9 cellular contexts compared by ENCODE assay signal in genomic region chr2:11539317-11540147, GRCh38. TPM values are rescaled to one million over a fixed set of nuclear protein-coding genes. Genes with fewer than 3 reads are reported as not detected.
DNase-seq lines count a peak whose midpoint lies in the region; TF ChIP-seq lines count a peak whose summit lies in the region.
"Had no signal": no experiment of that assay in that cellular context is flagged by ENCODE, and none has a peak within 500 bp of the region (broad histone marks: within the 10 kb centered on the region; RNA-seq: fewer than 3 reads in every experiment).

No MANE protein-coding gene starts in this region.

- peaks cover 14% of the 10 kb centered on the region for H3K27me3 Mint-ChIP-seq in nephron progenitor cell (ENCODE audit: low read depth, poor library complexity)
- H3K27me3 Mint-ChIP-seq in activated CD4-positive, alpha-beta T cell treated with anti-CD3 and anti-CD28 coated beads, Interleukin-2, amount 10 ng/mL, durations not matched to agents 24 days and 14 days, result peaks cover 16% of the 10 kb centered on the region

- peaks cover 67% of the 10 kb centered on the region for H3K4me1 Mint-ChIP-seq in nephron progenitor cell
- no peaks in the 10 kb centered on the region for H3K4me1 Mint-ChIP-seq in activated CD4-positive, alpha-beta T cell treated with anti-CD3 and anti-CD28 coated beads, Interleukin-2, amount 10 ng/mL, durations not matched to agents 24 days and 14 days

- peak overlapping the region in 1 of 59 donors; percentile 21 for H3K4me3 ChIP-seq in dorsolateral prefrontal cortex

- TF ChIP-seq CTCF in dorsolateral prefrontal cortex (IDR thresholded peaks at IDR 0.05 in 54 of 56, conservative IDR thresholded peaks at IDR 0.05 in 2 of 56; ENCODE audit: low read depth in 1 of 56, partially characterized antibody in 56 of 56), result no peak
- no peak for TF ChIP-seq CTCF in nephron progenitor cell (IDR thresholded peaks at IDR 0.05)

- peak overlapping the region; percentile 7 for H3K4me3 Mint-ChIP-seq in nephron progenitor cell
- no peak overlapping the region for H3K4me3 Mint-ChIP-seq in activated CD4-positive, alpha-beta T cell treated with anti-CD3 and anti-CD28 coated beads, Interleukin-2, amount 10 ng/mL, durations not matched to agents 24 days and 14 days
- H3K4me3 Mint-ChIP-seq: T-helper 2 cell treated with Interferon-gamma antibody and Interleukin-4, amounts not matched to agents 5 μg/mL and 100 μg/mL, for 36 hours had no signal

- H3K27ac ChIP-seq in dorsolateral prefrontal cortex, result peak overlapping the region in 41 of 59 donors; percentile 2 to 76 (median 38)

- H3K36me3 Mint-ChIP-seq in nephron progenitor cell (ENCODE audit: low read depth), result no peaks in the 10 kb centered on the region
- no peaks in the 10 kb centered on the region for H3K36me3 Mint-ChIP-seq in activated CD4-positive, alpha-beta T cell treated with anti-CD3 and anti-CD28 coated beads, Interleukin-2, amount 10 ng/mL, durations not matched to agents 24 days and 14 days (ENCODE audit: low read depth)

- peak overlapping the region; percentile 68 for H3K27ac Mint-ChIP-seq in nephron progenitor cell
- no peak overlapping the region for H3K27ac Mint-ChIP-seq in activated CD4-positive, alpha-beta T cell treated with anti-CD3 and anti-CD28 coated beads, Interleukin-2, amount 10 ng/mL, durations not matched to agents 24 days and 14 days
- H3K27ac Mint-ChIP-seq: T-helper 2 cell treated with Interferon-gamma antibody and Interleukin-4, amounts not matched to agents 5 μg/mL and 100 μg/mL, for 36 hours had no signal

- H3K9me3 Mint-ChIP-seq in nephron progenitor cell, result no peaks in the 10 kb centered on the region
- H3K9me3 Mint-ChIP-seq in activated CD4-positive, alpha-beta T cell treated with anti-CD3 and anti-CD28 coated beads, Interleukin-2, amount 10 ng/mL, durations not matched to agents 24 days and 14 days, result no peaks in the 10 kb centered on the region
- H3K9me3 Mint-ChIP-seq: T-helper 2 cell treated with Interferon-gamma antibody and Interleukin-4, amounts not matched to agents 5 μg/mL and 100 μg/mL, for 36 hours had no signal

- intact Hi-C loops in dorsolateral prefrontal cortex (cut with DNase I), result no loop called here
- intact Hi-C loops in activated CD4-positive, alpha-beta T cell treated with anti-CD3 and anti-CD28 coated beads, Interleukin-2, amount 10 ng/mL, durations not matched to agents 24 days and 14 days (cut with micrococcal nuclease), result no loop called here

- H3K27me3 ChIP-seq in dorsolateral prefrontal cortex, result no peaks in the 10 kb centered on the region

- DNase-seq in DMS79 (lab: John Stamatoyannopoulos, UW), result peak; percentile 87
- DNase-seq in NCI-H2107 (lab: John Stamatoyannopoulos, UW), result peak; percentile 36
- DNase-seq in dorsolateral prefrontal cortex, result no peak
- DNase-seq in nephron progenitor cell, result peak; percentile 62
- DNase-seq in activated CD4-positive, alpha-beta T cell treated with anti-CD3 and anti-CD28 coated beads, Interleukin-2, amount 10 ng/mL, durations not matched to agents 24 days and 14 days, result no peak
- DNase-seq in epidermal melanocyte (ENCODE audit: insufficient read length, low spot score), result no peak
- DNase-seq in C1 segment of cervical spinal cord (lab: John Stamatoyannopoulos, UW), result no peak
- DNase-seq in GM03348 (ENCODE audit: low spot score), result no peak

RNA-seq across cellular contexts. Expression of gene GREB1, which starts 5.7 kb away (rescaled TPM):
- 10 to 100 TPM; 21.2 to 61.8 (median 37.2) TPM for total RNA-seq in dorsolateral prefrontal cortex
- 0.05 and 0.24 TPM in 2 replicates for total RNA-seq in activated CD4-positive, alpha-beta T cell treated with anti-CD3 and anti-CD28 coated beads, Interleukin-2, amount 10 ng/mL, durations not matched to agents 24 days and 14 days

Comparison
In these comparisons a context has a peak if more than half of its experiments do, and no peak if none do; other contexts are left out.
1. DNase-seq: peak in DMS79 (single experiment), NCI-H2107 (single experiment) and nephron progenitor cell (single experiment); none in dorsolateral prefrontal cortex (0 of 10), activated CD4-positive, alpha-beta T cell treated with anti-CD3 and anti-CD28 coated beads, Interleukin-2, amount 10 ng/mL, durations not matched to agents 24 days and 14 days (single experiment), epidermal melanocyte (single experiment), C1 segment of cervical spinal cord (0 of 14) and GM03348 (single experiment).
2. RNA of gene GREB1, which starts 5.7 kb away (total RNA-seq): 21.2 to 61.8 TPM in dorsolateral prefrontal cortex; 0.05 to 0.24 TPM in activated CD4-positive, alpha-beta T cell treated with anti-CD3 and anti-CD28 coated beads, Interleukin-2, amount 10 ng/mL, durations not matched to agents 24 days and 14 days; every median in the first group is over 10 times any median in the second.